Comparison of ENCODE assay signal across 9 cellular contexts in the genomic region with DNA sequence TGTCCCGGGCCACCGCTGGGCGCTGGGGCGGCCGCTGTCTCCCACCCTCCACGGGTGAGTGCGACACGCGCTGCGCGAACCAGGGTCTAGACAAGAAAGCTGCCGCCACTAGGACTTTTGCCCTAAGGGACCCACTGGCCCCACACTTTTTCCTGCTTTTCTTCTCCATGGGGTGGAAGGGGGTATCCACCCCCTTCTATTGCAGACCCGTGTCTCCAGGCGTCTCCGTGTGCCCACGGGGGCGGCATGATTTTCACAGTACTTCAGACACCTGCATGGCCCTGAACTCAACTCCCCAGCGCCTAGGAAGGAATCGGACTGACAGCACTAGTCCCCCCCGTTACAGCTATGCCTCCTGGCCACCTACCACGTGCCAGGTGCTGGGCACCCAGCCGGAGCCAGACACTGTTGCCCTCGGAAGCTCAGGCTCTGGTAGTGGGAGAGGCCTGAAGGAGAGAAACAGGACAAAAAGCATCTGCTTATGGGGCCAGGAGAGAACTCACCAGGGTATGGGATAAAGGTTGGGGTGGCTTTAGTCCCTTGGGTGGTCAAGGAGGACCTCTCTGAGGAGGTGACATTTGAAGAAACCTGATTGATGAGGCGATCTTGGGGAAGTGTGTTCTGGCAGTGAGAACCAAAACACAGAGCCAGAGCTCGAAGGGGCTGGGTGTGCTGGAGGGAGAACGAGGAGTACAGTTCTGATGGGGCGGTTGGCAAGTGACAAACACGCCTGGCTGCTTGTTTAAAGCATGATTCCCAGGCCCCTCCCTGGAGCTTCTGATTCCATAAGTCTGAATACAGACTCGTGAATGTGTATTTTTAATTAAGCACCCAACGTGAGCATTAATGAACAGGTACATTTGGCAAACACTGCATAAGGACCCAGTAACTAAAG. TPM values are rescaled to one million over a fixed set of nuclear protein-coding genes. Genes with fewer than 3 reads are reported as not detected.
DNase-seq lines count a peak whose midpoint lies in the region; ATAC-seq, FAIRE-seq and TF ChIP-seq lines count a peak whose summit lies in the region.
"Had no signal": no experiment of that assay in that cellular context is flagged by ENCODE, and none has a peak within 500 bp of the region (broad histone marks: within the 10 kb centered on the region; RNA-seq: fewer than 3 reads in every experiment).

No MANE protein-coding gene starts in this region.

- TF ChIP-seq CTCF in breast epithelium (IDR thresholded peaks at IDR 0.05) = no peak
- no peak for TF ChIP-seq CTCF in mammary epithelial cell (conservative IDR thresholded peaks at IDR 0.05 in 1 of 2, IDR thresholded peaks at IDR 0.05 in 1 of 2; ENCODE audit: extremely low read depth in 1 of 2, insufficient read depth in 1 of 2, low read depth in 1 of 2, low read length in 2 of 2)
- no peak for TF ChIP-seq CTCF in GM12878 (IDR thresholded peaks at IDR 0.05 in 2 of 3, conservative IDR thresholded peaks at IDR 0.05 in 1 of 3; ENCODE audit: control insufficient read depth in 2 of 3, extremely low read depth in 1 of 3, insufficient read depth in 1 of 3, low read depth in 3 of 3, low read length in 3 of 3)
- no peak for TF ChIP-seq CTCF in vagina (IDR thresholded peaks at IDR 0.05)

- WGBS in mammary epithelial cell (ENCODE audit: low coverage, missing lambda C conversion rate) = 51% methylated on average over 17 of the region's 30 CpGs
- WGBS in GM12878 (ENCODE audit: insufficient coverage, insufficient replicate concordance, low lambda C conversion rate, missing lambda C conversion rate) = 19% methylated on average over 30 of the region's 30 CpGs
- WGBS in mesenchymal stem cell = 35% methylated on average over 30 of the region's 30 CpGs

- BruUV-seq in mammary epithelial cell (replicated peaks; lab: Mats Ljungman, UMichigan) (no TSS peak), GM12878 (replicated peaks; lab: Mats Ljungman, UMichigan) (no TSS peak)

- dilution Hi-C loops in mammary epithelial cell (cut with HindIII; ENCODE audit: low sequenced_read_pairs) = no loop called here

- CTCF ChIA-PET in mammary epithelial cell (lab: Charles Lee; ENCODE audit: low non-redundant PET) = no interaction called here
- CTCF ChIA-PET in GM12878 (lab: Yijun Ruan, JAX) = interaction anchor here (0.7 to 6.9 kb wide), 7 partner anchors 29 to 156 kb away, joined by 3 to 28 read pairs (median 3); no protein-coding TSS in a partner anchor

- H3K27me3 ChIP-seq in breast epithelium (no peaks in the 10 kb centered on the region), mammary epithelial cell (ENCODE audit: insufficient read depth, low read length) (peaks cover 6% of the 10 kb centered on the region), GM12878 (replicated peaks in 1 of 2; ENCODE audit: control insufficient read depth in 2 of 2, insufficient read depth in 2 of 2, low read length in 1 of 2) (no peaks in the 10 kb centered on the region; a peak in 2 of 4 replicates), mesenchymal stem cell (ENCODE audit: control insufficient read depth in 1 of 2, insufficient read depth in 1 of 2, low read length in 2 of 2) (peaks cover 38 to 54% of the 10 kb centered on the region in 2 experiments), vagina (no peaks in the 10 kb centered on the region)

- no peak overlapping the region for H2AK5ac ChIP-seq in mesenchymal stem cell (ENCODE audit: low read length, severe bottlenecking)

- no peak overlapping the region for H3K14ac ChIP-seq in mesenchymal stem cell (ENCODE audit: low read length in 2 of 2)

- no peak overlapping the region for H3K4me2 ChIP-seq in mammary epithelial cell (ENCODE audit: insufficient read depth, low read depth, low read length)
- H3K4me2 ChIP-seq in GM12878 (ENCODE audit: control insufficient read depth, insufficient read depth) = peak overlapping the region; percentile 61
- H3K4me2 ChIP-seq in mesenchymal stem cell (ENCODE audit: low read length, poor library complexity, severe bottlenecking) = peak overlapping the region; percentile 57

- H3K79me2 ChIP-seq in mammary epithelial cell (ENCODE audit: insufficient read depth, low read length) (no peaks in the 10 kb centered on the region), GM12878 (ENCODE audit: control insufficient read depth, insufficient read depth, low read length) (peaks cover 28% of the 10 kb centered on the region)

- no peak overlapping the region for H3K4ac ChIP-seq in mesenchymal stem cell (ENCODE audit: low read depth in 1 of 2, low read length in 2 of 2)

- intact Hi-C loops in breast epithelium (cut with DNase I; ENCODE audit: low total_unique reads) = no loop called here
- intact Hi-C loops in mammary epithelial cell (cut with micrococcal nuclease) = no loop called here
- intact Hi-C loops in GM12878 (cut with micrococcal nuclease; ENCODE audit: unreplicated experiment) = loop anchor here (1.0 to 5.0 kb wide), 5 partner anchors 52 to 161 kb away; no protein-coding TSS in a partner anchor
- intact Hi-C loops in vagina (cut with DNase I) = no loop called here

- ATAC-seq in GM12878 = no peak

- no peak for DNase-seq in breast epithelium (ENCODE audit: low spot score in 2 of 2)
- no peak for DNase-seq in mammary epithelial cell
- no peak for DNase-seq in GM12878 (ENCODE audit: low read depth, low spot score)
- DNase-seq in mesenchymal stem cell = peak; percentile 43
- DNase-seq in vagina (ENCODE audit: extremely low spot score in 2 of 2) = no peak
- DNase-seq in GM19239 (ENCODE audit: insufficient read length, low spot score) = no peak
- DNase-seq in cortex of kidney (lab: John Stamatoyannopoulos, UW) = no peak
- no peak for DNase-seq in 8988T

- RAD21 ChIA-PET in GM12878 (lab: Charles Lee; ENCODE audit: unreplicated experiment) = interaction anchor here (0.6 to 4.7 kb wide), 9 partner anchors 15 to 158 kb away, joined by 3 to 22 read pairs (median 6); no protein-coding TSS in a partner anchor

- no peaks in the 10 kb centered on the region for H4K20me1 ChIP-seq in mammary epithelial cell (ENCODE audit: insufficient read depth, low read length)
- H4K20me1 ChIP-seq in GM12878 (ENCODE audit: control insufficient read depth, insufficient read depth) = no peaks in the 10 kb centered on the region

- H2BK12ac ChIP-seq in mesenchymal stem cell (ENCODE audit: low read length in 2 of 2) = no peak overlapping the region

- no peak overlapping the region for H2BK120ac ChIP-seq in mesenchymal stem cell (ENCODE audit: low read depth, low read length)

- no peaks in the 10 kb centered on the region for H3K36me3 ChIP-seq in breast epithelium
- H3K36me3 ChIP-seq in mammary epithelial cell (ENCODE audit: insufficient read depth, low read length) = no peaks in the 10 kb centered on the region
- no peaks in the 10 kb centered on the region for H3K36me3 ChIP-seq in GM12878 (ENCODE audit: control insufficient read depth in 2 of 2, insufficient read depth in 2 of 2, low read length in 1 of 2)
- H3K36me3 ChIP-seq in mesenchymal stem cell (ENCODE audit: control insufficient read depth in 1 of 2, insufficient read depth in 2 of 2, low read depth in 1 of 2, low read length in 2 of 2) = no peaks in the 10 kb centered on the region
- H3K36me3 ChIP-seq in vagina = no peaks in the 10 kb centered on the region

- no peak for TF ChIP-seq RAD21 in GM12878 (IDR thresholded peaks at IDR 0.05; ENCODE audit: insufficient read depth, low read depth, low read length)

- H3K4me3 ChIP-seq in breast epithelium (peak overlapping the region; percentile 35 to 78 (median 61)), mammary epithelial cell (replicated peaks in 1 of 3; ENCODE audit: insufficient read depth in 1 of 3, low read depth in 2 of 3, low read length in 3 of 3) (no peak overlapping the region), GM12878 (peak overlapping the region; percentile 36; the same call in 1 of the 2 replicates), mesenchymal stem cell (ENCODE audit: insufficient read depth in 1 of 2, low read depth in 1 of 2, low read length in 2 of 2) (no peak overlapping the region), vagina (peak overlapping the region; percentile 35 to 46)

- H3K79me1 ChIP-seq in mesenchymal stem cell (replicated peaks; ENCODE audit: low read length, poor library complexity, severe bottlenecking) = no peaks in the 10 kb centered on the region

- H2BK5ac ChIP-seq in mesenchymal stem cell (ENCODE audit: low read depth, low read length, poor library complexity, severe bottlenecking) = no peak overlapping the region

- H3K27ac ChIP-seq in breast epithelium (peak overlapping the region; percentile 75 to 77), mammary epithelial cell (ENCODE audit: insufficient read depth, low read depth, low read length) (no peak overlapping the region), GM12878 (ENCODE audit: control insufficient read depth, insufficient read depth) (no peak overlapping the region), mesenchymal stem cell (ENCODE audit: low read length, poor library complexity, severe bottlenecking) (no peak overlapping the region), vagina (no peak overlapping the region)

- H3K4me1 ChIP-seq in breast epithelium = peaks cover 9 to 10% of the 10 kb centered on the region in 2 donors
- no peaks in the 10 kb centered on the region for H3K4me1 ChIP-seq in mammary epithelial cell (ENCODE audit: insufficient read depth, low read length)
- H3K4me1 ChIP-seq in GM12878 (ENCODE audit: control insufficient read depth, insufficient read depth, low read length) = peaks cover 14% of the 10 kb centered on the region
- peaks cover 9% of the 10 kb centered on the region for H3K4me1 ChIP-seq in mesenchymal stem cell (ENCODE audit: control insufficient read depth, insufficient read depth, low read depth, low read length)
- H3K4me1 ChIP-seq in vagina = peaks cover 32% of the 10 kb centered on the region

- H2AFZ ChIP-seq in mammary epithelial cell (ENCODE audit: low read depth, low read length) (no peak overlapping the region), GM12878 (ENCODE audit: control insufficient read depth, low read depth, low read length) (no peak overlapping the region; the same call in none of the 2 replicates), mesenchymal stem cell (ENCODE audit: low read depth, low read length) (no peak overlapping the region)

- H3K9ac ChIP-seq in mammary epithelial cell (ENCODE audit: insufficient read depth, low read length) = no peak overlapping the region
- H3K9ac ChIP-seq in GM12878 (ENCODE audit: control insufficient read depth, insufficient read depth, low read length) = peak overlapping the region; percentile 4; the same call in 1 of the 2 replicates
- H3K9ac ChIP-seq in mesenchymal stem cell (ENCODE audit: low read length) = no peak overlapping the region

- FAIRE-seq in GM12878 (lab: Jason Lieb, UNC) (no peak), GM19239 (lab: Jason Lieb, UNC) (no peak)

- peak overlapping the region; percentile 61 for H4K91ac ChIP-seq in mesenchymal stem cell (ENCODE audit: low read length)

- SMC1A ChIA-PET in GM12878 (lab: Charles Lee; ENCODE audit: uncharacterized antibody, unreplicated experiment) = interaction anchor here (0.9 to 1.9 kb wide), 3 partner anchors 53 to 157 kb away, joined by 3 to 5 read pairs (median 4); no protein-coding TSS in a partner anchor

- no peak overlapping the region for H4K8ac ChIP-seq in mesenchymal stem cell (ENCODE audit: low read length)

- no peak overlapping the region for H3K18ac ChIP-seq in mesenchymal stem cell (ENCODE audit: low read depth in 1 of 2, low read length in 2 of 2)

- POLR2A ChIA-PET in GM12878 (lab: Charles Lee) = interaction anchor here (1.1 kb wide), 1 partner anchor 15 kb away, joined by 5 read pairs; no protein-coding TSS in a partner anchor

- in situ Hi-C loops in mammary epithelial cell (cut with MboI; ENCODE audit: low sequenced_read_pairs in 2 of 2) = no loop called here
- in situ Hi-C loops in GM12878 (cut with MboI) = no loop called here

- TF ChIP-seq POLR2A in breast epithelium (IDR thresholded peaks at IDR 0.05) = no peak
- TF ChIP-seq POLR2A in GM12878 (IDR thresholded peaks at IDR 0.05; ENCODE audit: low read depth, low read length) = no peak
- no peak for TF ChIP-seq POLR2A in vagina (IDR thresholded peaks at IDR 0.05)

- no peaks in the 10 kb centered on the region for H3K9me3 ChIP-seq in breast epithelium
- no peaks in the 10 kb centered on the region for H3K9me3 ChIP-seq in mammary epithelial cell (replicated peaks; ENCODE audit: insufficient read depth, low read length)
- no peaks in the 10 kb centered on the region; the same call in 2 of the 3 replicates for H3K9me3 ChIP-seq in GM12878 (replicated peaks; ENCODE audit: control insufficient read depth, insufficient read depth, low read length)
- H3K9me3 ChIP-seq in mesenchymal stem cell (ENCODE audit: control insufficient read depth, low read length) = peaks cover 5% of the 10 kb centered on the region
- no peaks in the 10 kb centered on the region for H3K9me3 ChIP-seq in vagina

- TF ChIP-seq EP300 in GM12878 (IDR thresholded peaks at IDR 0.05; ENCODE audit: borderline replicate concordance in 1 of 2, control insufficient read depth in 1 of 2, low read depth in 2 of 2, low read length in 2 of 2) = no peak

- no peak overlapping the region for H2BK15ac ChIP-seq in mesenchymal stem cell (ENCODE audit: low read depth, poor library complexity, severe bottlenecking)

- H3K23ac ChIP-seq in mesenchymal stem cell (ENCODE audit: low read length in 2 of 2) = no peak overlapping the region

RNA-seq across cellular contexts. Expression of a gene that starts 0.6 kb away (rescaled TPM):
- total RNA-seq in breast epithelium (10 to 100 TPM in 2 of 3 donors, 1 to 10 TPM in 1; 5.9 to 11.9 (median 10.2) TPM), mammary epithelial cell (under 1 TPM in 1 of 2 donors, not detected in 1; under 0.01 TPM), GM12878 (2014; rRNA removed) (5.1 TPM in 2 replicates), GM12878 (2014; rRNA removed; fragmentation: Illumina TruSeq; extraction: Trizol) (3.7 and 4.3 TPM in 2 replicates), GM12878 (2021) (17.5 and 20.0 TPM in 2 replicates), vagina (7.4 TPM)
- polyA plus RNA-seq in mammary epithelial cell (0.01 TPM), GM12878 (2011; rRNA removed) (7.6 and 7.9 TPM in 2 replicates), GM12878 (2014; fragmentation: Illumina TruSeq; extraction: Trizol) (12.3 and 12.7 TPM in 2 replicates), GM12878 (2014; fragmentation: Nextera tagmentation; extraction: Ambion mirVana) (1 to 10 TPM; 3.3 to 7.3 TPM), GM12878 (2014; rRNA removed) (5.6 and 6.8 TPM in 2 replicates), GM12878 (2016; fragmentation: Nextera tagmentation; extraction: Ambion mirVana) (1 to 10 TPM; 7.3 to 7.7 TPM)
- not detected for polyA minus RNA-seq in mammary epithelial cell
- total RNA-seq in GM12878 (2013; cell fraction: nucleolus; rRNA removed) = 24.0 and 24.8 TPM in 2 replicates
- 4.4 TPM for polyA plus RNA-seq in GM12878 (2011; ENCODE audit: low read depth)
- 5.2 and 9.2 TPM in 2 replicates for polyA plus RNA-seq in GM12878 (2011; cell fraction: cytosol; rRNA removed)
- 15.6 and 22.7 TPM in 2 replicates for polyA plus RNA-seq in GM12878 (2011; cell fraction: nucleus; rRNA removed)
- polyA plus RNA-seq in GM12878 (2012) = 5.3 and 9.1 TPM in 2 replicates
- polyA minus RNA-seq in GM12878 (2011; rRNA and poly(A)+ RNA removed) = 12.2 and 12.7 TPM in 2 replicates
- 11.8 and 12.8 TPM in 2 replicates for polyA minus RNA-seq in GM12878 (2011; cell fraction: cytosol; rRNA and poly(A)+ RNA removed)
- polyA minus RNA-seq in GM12878 (2011; cell fraction: nucleus; rRNA and poly(A)+ RNA removed) = 10.2 and 22.1 TPM in 2 replicates
- polyA plus RNA-seq in mesenchymal stem cell (2013, experiment 1 of 2) = 3.8 TPM
- polyA plus RNA-seq in mesenchymal stem cell (2013, experiment 2 of 2) = 3.6 TPM
- total RNA-seq: myocyte had no signal

Comparison
In these comparisons a context has a peak if more than half of its experiments do, and no peak if none do; other contexts are left out.
1. H3K27ac ChIP-seq: peak in breast epithelium (2 of 2); none in mammary epithelial cell (single experiment), GM12878 (single experiment), mesenchymal stem cell (single experiment) and vagina (single experiment).
2. H3K4me3 ChIP-seq: peak in breast epithelium (3 of 3), GM12878 (single experiment) and vagina (2 of 2); none in mammary epithelial cell (0 of 3) and mesenchymal stem cell (0 of 2).